Comparison of ENCODE assay signal across 16 cellular contexts in genomic region chr20:50425076-50425475, GRCh38.
A peak's percentile ranks its signal among the peaks of the same experiment; 100 is the strongest.
DNase-seq lines count a peak whose midpoint lies in the region; ATAC-seq and TF ChIP-seq lines count a peak whose summit lies in the region.
"Had no signal": no experiment of that assay in that cellular context is flagged by ENCODE, and none has a peak within 500 bp of the region (broad histone marks: within the 10 kb centered on the region; RNA-seq: fewer than 3 reads in every experiment).

No MANE protein-coding gene starts in this region.

- no peak for ATAC-seq in HG02571 (IDR thresholded peaks at IDR 0.05; ENCODE audit: unreplicated experiment)
- ATAC-seq: T-helper 17 cell had no signal

- H3K27ac ChIP-seq in epithelial cell of prostate = peak overlapping the region; percentile 99
- H3K27ac ChIP-seq: 22Rv1 had no signal

- no peak for TF ChIP-seq CTCF in GM10248 (IDR thresholded peaks at IDR 0.05; ENCODE audit: control extremely low read depth, extremely low read depth, low read depth, missing control alignments)

- peak; percentile 68 for DNase-seq in DMS 273 (lab: John Stamatoyannopoulos, UW; ENCODE audit: unreplicated experiment)
- DNase-seq in DMS 273 treated with DMSO at 0.1 percent for 48 hours (lab: John Stamatoyannopoulos, UW) = no peak
- DNase-seq in EH (ENCODE audit: low read depth) = peak; percentile 18
- peak; percentile 89 for DNase-seq in NCI-H2171 (lab: John Stamatoyannopoulos, UW)
- no peak for DNase-seq in epithelial cell of prostate (ENCODE audit: low read depth, low spot score)
- DNase-seq in GM10248 (ENCODE audit: extremely low spot score) = no peak
- no peak for DNase-seq in NCI-H2029 treated with DMSO at 0.1 percent for 48 hours (lab: John Stamatoyannopoulos, UW)
- DNase-seq: activated CD4-positive, alpha-beta T cell treated with anti-CD3 and anti-CD28 coated beads, Interleukin-2, amount 50 U/mL, for 48 hours; activated effector memory CD4-positive, alpha-beta T cell treated with Interleukin-2 at 50 U/mL for 16 hours; KG1; mesendoderm; NCI-H2081 treated with DMSO at 0.1 percent for 48 hours; small intestine; T-helper 17 cell had no signal

- CTCF ChIA-PET in GM10248 (lab: Yijun Ruan, JAX) = no interaction called here

- POLR2A ChIA-PET in GM10248 (lab: Yijun Ruan, JAX) = no interaction called here

Comparison
In these comparisons a context has a peak if more than half of its experiments do, and no peak if none do; other contexts are left out.
1. DNase-seq: peak in DMS 273 (single experiment), EH (single experiment) and NCI-H2171 (single experiment); none in DMS 273 treated with DMSO at 0.1 percent for 48 hours (single experiment), epithelial cell of prostate (single experiment), GM10248 (single experiment) and NCI-H2029 treated with DMSO at 0.1 percent for 48 hours (single experiment).